8 cellular contexts compared by ENCODE assay signal in genomic region chrX:74924449-74925209, GRCh38. TPM values are rescaled to one million over a fixed set of nuclear protein-coding genes. Genes with fewer than 3 reads are reported as not detected.
A peak's percentile ranks its signal among the peaks of the same experiment; 100 is the strongest.
DNase-seq lines count a peak whose midpoint lies in the region; ATAC-seq and TF ChIP-seq lines count a peak whose summit lies in the region.

No MANE protein-coding gene starts in this region.

- H3K9me3 ChIP-seq in sigmoid colon, result no peaks in the 10 kb centered on the region

- H3K4me1 ChIP-seq in sigmoid colon, result peaks cover 0 to 12% (median 0%) of the 10 kb centered on the region in 4 donors

- H3K27me3 ChIP-seq in sigmoid colon, result no peaks in the 10 kb centered on the region

- no peaks in the 10 kb centered on the region for H3K36me3 ChIP-seq in sigmoid colon

- no peak for TF ChIP-seq CTCF in sigmoid colon (IDR thresholded peaks at IDR 0.05)

- intact Hi-C loops in sigmoid colon (cut with DNase I), result loop anchor here (2.0 to 10.0 kb wide), 3 partner anchors 230 to 353 kb away; partner anchors contain the start of genes ABCB7 and RLIM

- 2% methylated on average over 79 of the region's 79 CpGs for WGBS in sigmoid colon, 2 donors

- ATAC-seq in GM18870 (IDR thresholded peaks at IDR 0.05; ENCODE audit: unreplicated experiment) (peak; percentile 38), HG03135 (IDR thresholded peaks at IDR 0.05; ENCODE audit: unreplicated experiment) (peak; percentile 50)

- DNase-seq in AG20443 (ENCODE audit: low spot score), result peak; percentile 20
- peak; percentile 75 for DNase-seq in NCI-H82 (lab: John Stamatoyannopoulos, UW)
- DNase-seq in amygdala (lab: John Stamatoyannopoulos, UW), result peak in 45 of 56 donors; percentile 0 to 67 (median 18)
- peak; percentile 80 for DNase-seq in sigmoid colon
- DNase-seq in NCI-H187 treated with DMSO at 0.1 percent for 48 hours (lab: John Stamatoyannopoulos, UW), result no peak

- peak overlapping the region; percentile 80 to 89 (median 84) for H3K27ac ChIP-seq in sigmoid colon

- no peak for TF ChIP-seq EP300 in sigmoid colon (IDR thresholded peaks at IDR 0.05)

- TF ChIP-seq POLR2A in sigmoid colon (IDR thresholded peaks at IDR 0.05), result no peak

- H3K4me3 ChIP-seq in iPS-11a (ENCODE audit: low read depth, low read length) (peak overlapping the region; percentile 27), sigmoid colon (peak overlapping the region; percentile 45 to 62 (median 59))

RNA-seq across cellular contexts. Expression of gene NEXMIF, which starts 0.6 kb away (rescaled TPM):
- total RNA-seq in sigmoid colon, result 1 to 10 TPM; 4.1 to 7.3 (median 5.6) TPM
- polyA plus RNA-seq in sigmoid colon, result under 1 TPM in 2 of 3 donors, not detected in 1; 0.17 to 0.23 TPM
